ENCODE assay signal across 1 cellular context in the genomic region with DNA sequence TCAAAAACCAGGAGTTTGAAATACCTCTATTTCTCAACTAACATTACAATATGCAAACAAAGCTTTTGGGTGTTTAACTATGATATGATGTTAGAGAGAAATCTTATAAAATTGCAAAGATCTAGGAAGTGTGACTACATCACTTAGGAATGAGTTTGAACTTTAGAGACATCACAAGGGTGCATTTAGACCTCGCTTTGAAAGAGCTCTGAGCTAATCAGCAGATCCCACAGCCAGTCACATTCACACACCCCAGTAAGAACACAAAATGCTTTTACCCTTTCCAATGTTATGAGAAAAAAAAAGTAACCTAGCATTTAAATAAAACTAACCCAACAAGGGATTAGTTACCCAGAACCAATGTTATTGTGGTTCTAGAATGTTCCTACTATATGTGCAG.
TF ChIP-seq lines count a peak whose summit lies in the region.

No MANE protein-coding gene starts in this region.

TF ChIP-seq in H1, 55 proteins besides CTCF, POLR2A, EP300 and RAD21:
- TF ChIP-seq, protein P1, sequence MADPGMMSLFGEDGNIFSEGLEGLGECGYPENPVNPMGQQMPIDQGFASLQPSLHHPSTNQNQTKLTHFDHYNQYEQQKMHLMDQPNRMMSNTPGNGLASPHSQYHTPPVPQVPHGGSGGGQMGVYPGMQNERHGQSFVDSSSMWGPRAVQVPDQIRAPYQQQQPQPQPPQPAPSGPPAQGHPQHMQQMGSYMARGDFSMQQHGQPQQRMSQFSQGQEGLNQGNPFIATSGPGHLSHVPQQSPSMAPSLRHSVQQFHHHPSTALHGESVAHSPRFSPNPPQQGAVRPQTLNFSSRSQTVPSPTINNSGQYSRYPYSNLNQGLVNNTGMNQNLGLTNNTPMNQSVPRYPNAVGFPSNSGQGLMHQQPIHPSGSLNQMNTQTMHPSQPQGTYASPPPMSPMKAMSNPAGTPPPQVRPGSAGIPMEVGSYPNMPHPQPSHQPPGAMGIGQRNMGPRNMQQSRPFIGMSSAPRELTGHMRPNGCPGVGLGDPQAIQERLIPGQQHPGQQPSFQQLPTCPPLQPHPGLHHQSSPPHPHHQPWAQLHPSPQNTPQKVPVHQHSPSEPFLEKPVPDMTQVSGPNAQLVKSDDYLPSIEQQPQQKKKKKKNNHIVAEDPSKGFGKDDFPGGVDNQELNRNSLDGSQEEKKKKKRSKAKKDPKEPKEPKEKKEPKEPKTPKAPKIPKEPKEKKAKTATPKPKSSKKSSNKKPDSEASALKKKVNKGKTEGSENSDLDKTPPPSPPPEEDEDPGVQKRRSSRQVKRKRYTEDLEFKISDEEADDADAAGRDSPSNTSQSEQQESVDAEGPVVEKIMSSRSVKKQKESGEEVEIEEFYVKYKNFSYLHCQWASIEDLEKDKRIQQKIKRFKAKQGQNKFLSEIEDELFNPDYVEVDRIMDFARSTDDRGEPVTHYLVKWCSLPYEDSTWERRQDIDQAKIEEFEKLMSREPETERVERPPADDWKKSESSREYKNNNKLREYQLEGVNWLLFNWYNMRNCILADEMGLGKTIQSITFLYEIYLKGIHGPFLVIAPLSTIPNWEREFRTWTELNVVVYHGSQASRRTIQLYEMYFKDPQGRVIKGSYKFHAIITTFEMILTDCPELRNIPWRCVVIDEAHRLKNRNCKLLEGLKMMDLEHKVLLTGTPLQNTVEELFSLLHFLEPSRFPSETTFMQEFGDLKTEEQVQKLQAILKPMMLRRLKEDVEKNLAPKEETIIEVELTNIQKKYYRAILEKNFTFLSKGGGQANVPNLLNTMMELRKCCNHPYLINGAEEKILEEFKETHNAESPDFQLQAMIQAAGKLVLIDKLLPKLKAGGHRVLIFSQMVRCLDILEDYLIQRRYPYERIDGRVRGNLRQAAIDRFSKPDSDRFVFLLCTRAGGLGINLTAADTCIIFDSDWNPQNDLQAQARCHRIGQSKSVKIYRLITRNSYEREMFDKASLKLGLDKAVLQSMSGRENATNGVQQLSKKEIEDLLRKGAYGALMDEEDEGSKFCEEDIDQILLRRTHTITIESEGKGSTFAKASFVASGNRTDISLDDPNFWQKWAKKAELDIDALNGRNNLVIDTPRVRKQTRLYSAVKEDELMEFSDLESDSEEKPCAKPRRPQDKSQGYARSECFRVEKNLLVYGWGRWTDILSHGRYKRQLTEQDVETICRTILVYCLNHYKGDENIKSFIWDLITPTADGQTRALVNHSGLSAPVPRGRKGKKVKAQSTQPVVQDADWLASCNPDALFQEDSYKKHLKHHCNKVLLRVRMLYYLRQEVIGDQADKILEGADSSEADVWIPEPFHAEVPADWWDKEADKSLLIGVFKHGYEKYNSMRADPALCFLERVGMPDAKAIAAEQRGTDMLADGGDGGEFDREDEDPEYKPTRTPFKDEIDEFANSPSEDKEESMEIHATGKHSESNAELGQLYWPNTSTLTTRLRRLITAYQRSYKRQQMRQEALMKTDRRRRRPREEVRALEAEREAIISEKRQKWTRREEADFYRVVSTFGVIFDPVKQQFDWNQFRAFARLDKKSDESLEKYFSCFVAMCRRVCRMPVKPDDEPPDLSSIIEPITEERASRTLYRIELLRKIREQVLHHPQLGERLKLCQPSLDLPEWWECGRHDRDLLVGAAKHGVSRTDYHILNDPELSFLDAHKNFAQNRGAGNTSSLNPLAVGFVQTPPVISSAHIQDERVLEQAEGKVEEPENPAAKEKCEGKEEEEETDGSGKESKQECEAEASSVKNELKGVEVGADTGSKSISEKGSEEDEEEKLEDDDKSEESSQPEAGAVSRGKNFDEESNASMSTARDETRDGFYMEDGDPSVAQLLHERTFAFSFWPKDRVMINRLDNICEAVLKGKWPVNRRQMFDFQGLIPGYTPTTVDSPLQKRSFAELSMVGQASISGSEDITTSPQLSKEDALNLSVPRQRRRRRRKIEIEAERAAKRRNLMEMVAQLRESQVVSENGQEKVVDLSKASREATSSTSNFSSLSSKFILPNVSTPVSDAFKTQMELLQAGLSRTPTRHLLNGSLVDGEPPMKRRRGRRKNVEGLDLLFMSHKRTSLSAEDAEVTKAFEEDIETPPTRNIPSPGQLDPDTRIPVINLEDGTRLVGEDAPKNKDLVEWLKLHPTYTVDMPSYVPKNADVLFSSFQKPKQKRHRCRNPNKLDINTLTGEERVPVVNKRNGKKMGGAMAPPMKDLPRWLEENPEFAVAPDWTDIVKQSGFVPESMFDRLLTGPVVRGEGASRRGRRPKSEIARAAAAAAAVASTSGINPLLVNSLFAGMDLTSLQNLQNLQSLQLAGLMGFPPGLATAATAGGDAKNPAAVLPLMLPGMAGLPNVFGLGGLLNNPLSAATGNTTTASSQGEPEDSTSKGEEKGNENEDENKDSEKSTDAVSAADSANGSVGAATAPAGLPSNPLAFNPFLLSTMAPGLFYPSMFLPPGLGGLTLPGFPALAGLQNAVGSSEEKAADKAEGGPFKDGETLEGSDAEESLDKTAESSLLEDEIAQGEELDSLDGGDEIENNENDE (IDR thresholded peaks at IDR 0.05; ENCODE audit: insufficient replicate concordance, low read length): no peak
- TF ChIP-seq, protein P2, sequence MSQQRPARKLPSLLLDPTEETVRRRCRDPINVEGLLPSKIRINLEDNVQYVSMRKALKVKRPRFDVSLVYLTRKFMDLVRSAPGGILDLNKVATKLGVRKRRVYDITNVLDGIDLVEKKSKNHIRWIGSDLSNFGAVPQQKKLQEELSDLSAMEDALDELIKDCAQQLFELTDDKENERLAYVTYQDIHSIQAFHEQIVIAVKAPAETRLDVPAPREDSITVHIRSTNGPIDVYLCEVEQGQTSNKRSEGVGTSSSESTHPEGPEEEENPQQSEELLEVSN (IDR thresholded peaks at IDR 0.05): no peak
- TF ChIP-seq, protein P3, sequence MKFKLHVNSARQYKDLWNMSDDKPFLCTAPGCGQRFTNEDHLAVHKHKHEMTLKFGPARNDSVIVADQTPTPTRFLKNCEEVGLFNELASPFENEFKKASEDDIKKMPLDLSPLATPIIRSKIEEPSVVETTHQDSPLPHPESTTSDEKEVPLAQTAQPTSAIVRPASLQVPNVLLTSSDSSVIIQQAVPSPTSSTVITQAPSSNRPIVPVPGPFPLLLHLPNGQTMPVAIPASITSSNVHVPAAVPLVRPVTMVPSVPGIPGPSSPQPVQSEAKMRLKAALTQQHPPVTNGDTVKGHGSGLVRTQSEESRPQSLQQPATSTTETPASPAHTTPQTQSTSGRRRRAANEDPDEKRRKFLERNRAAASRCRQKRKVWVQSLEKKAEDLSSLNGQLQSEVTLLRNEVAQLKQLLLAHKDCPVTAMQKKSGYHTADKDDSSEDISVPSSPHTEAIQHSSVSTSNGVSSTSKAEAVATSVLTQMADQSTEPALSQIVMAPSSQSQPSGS (IDR thresholded peaks at IDR 0.05; ENCODE audit: low read length): no peak
- TF ChIP-seq RXRA (IDR thresholded peaks at IDR 0.05; ENCODE audit: insufficient read depth, low read depth, low read length) (no peak), SIRT6 (IDR thresholded peaks at IDR 0.05; ENCODE audit: low read length) (no peak), SRF (IDR thresholded peaks at IDR 0.05; ENCODE audit: low read depth, low read length) (no peak), TBP (IDR thresholded peaks at IDR 0.05; ENCODE audit: low read depth, low read length) (no peak), BCL11A (IDR thresholded peaks at IDR 0.05; ENCODE audit: low read depth in 2 of 2, low read length in 2 of 2) (no peak), BRCA1 (IDR thresholded peaks at IDR 0.05; ENCODE audit: low read depth, low read length) (no peak), HDAC2 (IDR thresholded peaks at IDR 0.05; ENCODE audit: borderline replicate concordance in 1 of 2, low read depth in 2 of 2, low read length in 2 of 2) (no peak)
